Comparison of ENCODE assay signal across 19 cellular contexts in the genomic region with DNA sequence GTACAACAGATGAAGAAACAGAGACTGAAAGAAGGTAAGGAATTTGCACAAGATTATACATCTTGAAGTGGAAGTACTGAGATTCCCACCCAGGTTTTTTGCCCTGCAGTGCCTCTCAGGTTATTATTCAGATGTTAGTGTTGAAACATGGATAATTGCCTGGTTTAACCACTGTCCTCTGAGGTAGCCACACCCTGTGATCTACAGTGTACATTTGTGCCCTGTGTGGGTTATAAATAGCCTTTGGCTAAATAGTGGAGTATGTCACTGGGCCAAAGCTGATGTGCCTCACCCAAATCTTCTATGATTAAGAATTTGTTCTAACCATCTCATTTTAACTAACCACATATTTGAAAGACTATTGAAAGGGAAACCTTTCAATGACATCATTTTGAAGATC. TPM values are rescaled to one million over a fixed set of nuclear protein-coding genes. Genes with fewer than 3 reads are reported as not detected.
A peak's percentile ranks its signal among the peaks of the same experiment; 100 is the strongest.
DNase-seq lines count a peak whose midpoint lies in the region; ATAC-seq, FAIRE-seq and TF ChIP-seq lines count a peak whose summit lies in the region.
"Had no signal": no experiment of that assay in that cellular context is flagged by ENCODE, and none has a peak within 500 bp of the region (broad histone marks: within the 10 kb centered on the region; RNA-seq: fewer than 3 reads in every experiment).

No MANE protein-coding gene starts in this region.

- no peak for TF ChIP-seq POLR2A in heart left ventricle (IDR thresholded peaks at IDR 0.05)

- H3K9me3 Mint-ChIP-seq in activated T-helper 17 cell treated with anti-CD3 and anti-CD28 coated beads, Interleukin-2, amount 50 U/mL, for 72 hours: no peaks in the 10 kb centered on the region
- H3K9me3 Mint-ChIP-seq: activated CD4-positive, alpha-beta T cell treated with anti-CD3 and anti-CD28 coated beads, Interleukin-2, amount 10 ng/mL, durations not matched to agents 7 days and 5 days; activated T-helper 1 cell treated with anti-CD3 and anti-CD28 coated beads, Interleukin-12 subunit alpha, Interleukin-12 subunit beta, Interleukin-2, Interleukin-4 antibody, amounts not matched to agents 30 ng/mL and 10 ng/mL and 1 ng/mL, durations not matched to agents 14 hours and 24 hours and 36 hours; GM23338 had no signal

- H3K4me1 Mint-ChIP-seq in activated T-helper 17 cell treated with anti-CD3 and anti-CD28 coated beads, Interleukin-2, amount 50 U/mL, for 72 hours: no peaks in the 10 kb centered on the region
- H3K4me1 Mint-ChIP-seq: activated CD4-positive, alpha-beta T cell treated with anti-CD3 and anti-CD28 coated beads, Interleukin-2, amount 10 ng/mL, durations not matched to agents 7 days and 5 days; T-helper 17 cell had no signal

- H3K9me3 ChIP-seq in heart left ventricle (no peaks in the 10 kb centered on the region), right atrium auricular region (no peaks in the 10 kb centered on the region)
- H3K9me3 ChIP-seq: ascending aorta, tibial nerve had no signal

- peak; percentile 70 to 87 (median 82) for ATAC-seq in heart left ventricle
- no peak for ATAC-seq in activated T-helper 17 cell treated with anti-CD3 and anti-CD28 coated beads, Interleukin-2, amount 50 U/mL, for 72 hours (replicated peaks)
- ATAC-seq: GM23338, T-helper 17 cell had no signal

- CTCF ChIA-PET in GM10248 (lab: Yijun Ruan, JAX): no interaction called here

- no peak overlapping the region for H3K4me3 Mint-ChIP-seq in activated T-helper 17 cell treated with anti-CD3 and anti-CD28 coated beads, Interleukin-2, amount 50 U/mL, for 72 hours
- H3K4me3 Mint-ChIP-seq: activated CD4-positive, alpha-beta T cell treated with anti-CD3 and anti-CD28 coated beads, Interleukin-2, amount 10 ng/mL, durations not matched to agents 7 days and 5 days; activated T-helper 1 cell treated with anti-CD3 and anti-CD28 coated beads, Interleukin-12 subunit alpha, Interleukin-12 subunit beta, Interleukin-2, Interleukin-4 antibody, amounts not matched to agents 30 ng/mL and 10 ng/mL and 1 ng/mL, durations not matched to agents 14 hours and 24 hours and 36 hours; GM23338; T-helper 17 cell had no signal

- H3K36me3 ChIP-seq in heart left ventricle (no peaks in the 10 kb centered on the region), right atrium auricular region (no peaks in the 10 kb centered on the region)
- H3K36me3 ChIP-seq: ascending aorta, tibial nerve had no signal

- H3K27ac ChIP-seq in heart left ventricle (no peak overlapping the region), right atrium auricular region (no peak overlapping the region)
- H3K27ac ChIP-seq: ascending aorta, HL-60 had no signal

- peaks cover 0 to 7% (median 0%) of the 10 kb centered on the region in 12 donors for H3K4me1 ChIP-seq in heart left ventricle
- no peaks in the 10 kb centered on the region for H3K4me1 ChIP-seq in right atrium auricular region
- H3K4me1 ChIP-seq: ascending aorta, tibial nerve had no signal

- H3K27ac Mint-ChIP-seq in activated T-helper 17 cell treated with anti-CD3 and anti-CD28 coated beads, Interleukin-2, amount 50 U/mL, for 72 hours: no peak overlapping the region
- H3K27ac Mint-ChIP-seq: activated CD4-positive, alpha-beta T cell treated with anti-CD3 and anti-CD28 coated beads, Interleukin-2, amount 10 ng/mL, durations not matched to agents 7 days and 5 days; activated T-helper 1 cell treated with anti-CD3 and anti-CD28 coated beads, Interleukin-12 subunit alpha, Interleukin-12 subunit beta, Interleukin-2, Interleukin-4 antibody, amounts not matched to agents 30 ng/mL and 10 ng/mL and 1 ng/mL, durations not matched to agents 14 hours and 24 hours and 36 hours; GM23338; T-helper 17 cell had no signal

- intact Hi-C loops in heart left ventricle (cut with DNase I): loop anchor here in 3 of 10 donors (5.0 to 10.0 kb wide), 2 partner anchors 37 to 80 kb away; a partner anchor contains a TSS

- POLR2A ChIA-PET in GM10248 (lab: Yijun Ruan, JAX): no interaction called here

- H3K36me3 Mint-ChIP-seq in activated T-helper 17 cell treated with anti-CD3 and anti-CD28 coated beads, Interleukin-2, amount 50 U/mL, for 72 hours (ENCODE audit: low read depth): no peaks in the 10 kb centered on the region

- H3K4me3 ChIP-seq in heart left ventricle (no peak overlapping the region), right atrium auricular region (no peak overlapping the region), foreskin fibroblast (ENCODE audit: low read depth in 1 of 2, low read length in 2 of 2) (no peak overlapping the region)
- H3K4me3 ChIP-seq: ascending aorta, GM23338, tibial nerve had no signal

- DNase-seq in heart left ventricle: no peak
- no peak for DNase-seq in right atrium auricular region (ENCODE audit: low spot score)
- peak; percentile 37 for DNase-seq in RCC 7860 (ENCODE audit: low spot score)
- DNase-seq in foreskin fibroblast: peak; percentile 66 to 80
- no peak for DNase-seq in SHP77 (lab: John Stamatoyannopoulos, UW)
- no peak for DNase-seq in GM10248 (ENCODE audit: extremely low spot score)
- no peak for DNase-seq in stimulated activated CD4-positive, alpha-beta T cell treated with anti-CD3 and anti-CD28 coated beads, Interleukin-4, amount 100 ng/mL, for 4 hours
- DNase-seq: activated CD4-positive, alpha-beta T cell treated with anti-CD3 and anti-CD28 coated beads, Interleukin-2, amount 10 ng/mL, durations not matched to agents 7 days and 5 days; hippocampal formation; NCI-H2171; T-helper 17 cell had no signal

- peaks cover 19% of the 10 kb centered on the region for H3K27me3 Mint-ChIP-seq in activated T-helper 17 cell treated with anti-CD3 and anti-CD28 coated beads, Interleukin-2, amount 50 U/mL, for 72 hours

- H3K27me3 ChIP-seq in heart left ventricle (no peaks in the 10 kb centered on the region), right atrium auricular region (no peaks in the 10 kb centered on the region)
- H3K27me3 ChIP-seq: ascending aorta, tibial nerve had no signal

- FAIRE-seq in RCC 7860 (lab: Jason Lieb, UNC): no peak
- FAIRE-seq: GM19239 had no signal

- TF ChIP-seq CTCF in heart left ventricle (IDR thresholded peaks at IDR 0.05) (no peak), right atrium auricular region (IDR thresholded peaks at IDR 0.05) (no peak), foreskin fibroblast (IDR thresholded peaks at IDR 0.05; ENCODE audit: low read depth, low read length) (no peak), GM10248 (IDR thresholded peaks at IDR 0.05; ENCODE audit: control extremely low read depth, extremely low read depth, low read depth, missing control alignments) (no peak)

RNA-seq across cellular contexts. Expression of a gene that starts 5.4 kb away (rescaled TPM):
- 1 to 10 TPM; 1.5 to 7.7 (median 3.2) TPM for total RNA-seq in heart left ventricle
- 1 to 10 TPM; 1.0 to 2.0 TPM for polyA plus RNA-seq in heart left ventricle
- total RNA-seq in right atrium auricular region: 1 to 10 TPM in 1 of 2 donors, under 1 TPM in 1; 0.90 to 3.7 TPM
- not detected for total RNA-seq in activated T-helper 17 cell treated with anti-CD3 and anti-CD28 coated beads, Interleukin-2, amount 50 U/mL, for 72 hours
- total RNA-seq: activated CD4-positive, alpha-beta T cell treated with anti-CD3 and anti-CD28 coated beads, Interleukin-2, amount 10 ng/mL, durations not matched to agents 7 days and 5 days; activated T-helper 1 cell treated with anti-CD3 and anti-CD28 coated beads, Interleukin-12 subunit alpha, Interleukin-12 subunit beta, Interleukin-2, Interleukin-4 antibody, amounts not matched to agents 30 ng/mL and 10 ng/mL and 1 ng/mL, durations not matched to agents 14 hours and 24 hours and 36 hours; ascending aorta; GM23338; liver; T-helper 17 cell; tibial nerve had no signal
- polyA plus RNA-seq: GM23338 had no signal

RNA-seq across cellular contexts. Expression of a gene that starts 45.3 kb away (rescaled TPM):
- 100 to 1,000 TPM in 3 of 9 donors, 10 to 100 TPM in 6; 40.6 to 200 (median 81.6) TPM for total RNA-seq in heart left ventricle
- polyA plus RNA-seq in heart left ventricle: 100 to 1,000 TPM in 1 of 2 donors, 10 to 100 TPM in 1; 24.3 to 143 TPM
- total RNA-seq in right atrium auricular region: 10 to 100 TPM; 45.7 to 55.0 TPM
- total RNA-seq in activated T-helper 17 cell treated with anti-CD3 and anti-CD28 coated beads, Interleukin-2, amount 50 U/mL, for 72 hours: 100 to 1,000 TPM; 105 to 153 TPM

Comparison
In these comparisons a context has a peak if more than half of its experiments do, and no peak if none do; other contexts are left out.
1. DNase-seq: peak in RCC 7860 (single experiment) and foreskin fibroblast (2 of 2); none in heart left ventricle (0 of 5), right atrium auricular region (single experiment), SHP77 (0 of 2), GM10248 (single experiment) and stimulated activated CD4-positive, alpha-beta T cell treated with anti-CD3 and anti-CD28 coated beads, Interleukin-4, amount 100 ng/mL, for 4 hours (0 of 2).